Comparison of ENCODE assay signal across 9 cellular contexts in genomic region chr20:62832951-62833391, GRCh38. TPM values are rescaled to one million over a fixed set of nuclear protein-coding genes. Genes with fewer than 3 reads are reported as not detected.
DNase-seq lines count a peak whose midpoint lies in the region; ATAC-seq and TF ChIP-seq lines count a peak whose summit lies in the region.
"Had no signal": no experiment of that assay in that cellular context is flagged by ENCODE, and none has a peak within 500 bp of the region (broad histone marks: within the 10 kb centered on the region; RNA-seq: fewer than 3 reads in every experiment).

No MANE protein-coding gene starts in this region.

- ATAC-seq in GM19043 (IDR thresholded peaks at IDR 0.05; ENCODE audit: low read depth, unreplicated experiment) (peak; percentile 39), HG03025 (IDR thresholded peaks at IDR 0.05; ENCODE audit: low FRiP score, unreplicated experiment) (peak; percentile 34), activated B cell treated with CpG ODN at 0.5 μM for 24 hours (ENCODE audit: low read depth) (peak; percentile 41)

- no peaks in the 10 kb centered on the region for H3K9me3 ChIP-seq in neutrophil

- H3K27ac ChIP-seq in neutrophil: peak overlapping the region; percentile 91

- POLR2A ChIA-PET in activated B cell treated with CpG ODN at 0.5 μM for 24 hours (lab: Charles Lee): interaction anchor here (0.7 to 1.5 kb wide), 6 partner anchors 14 to 182 kb away, joined by 3 to 8 read pairs (median 4); partner anchors contain the start of gene TCFL5

- peak overlapping the region; percentile 84 for H3K4me3 Mint-ChIP-seq in activated B cell treated with CpG ODN at 0.5 μM for 24 hours

- H3K36me3 ChIP-seq in neutrophil: peaks cover 33% of the 10 kb centered on the region

- peaks cover 6% of the 10 kb centered on the region for H3K36me3 Mint-ChIP-seq in activated B cell treated with CpG ODN at 0.5 μM for 24 hours (ENCODE audit: low read depth)

- peaks cover 45 to 50% of the 10 kb centered on the region in 2 experiments for H3K4me1 ChIP-seq in neutrophil (ENCODE audit: control insufficient read depth in 1 of 2, insufficient read depth in 1 of 2, low read depth in 1 of 2, low read length in 1 of 2)

- CTCF ChIA-PET in activated B cell treated with CpG ODN at 0.5 μM for 24 hours (lab: Charles Lee): no interaction called here

- TF ChIP-seq CTCF in activated B cell treated with CpG ODN at 0.5 μM for 24 hours (IDR thresholded peaks at IDR 0.05): no peak
- TF ChIP-seq CTCF in neutrophil (IDR thresholded peaks at IDR 0.05): no peak

- peaks cover 48% of the 10 kb centered on the region for H3K4me1 Mint-ChIP-seq in activated B cell treated with CpG ODN at 0.5 μM for 24 hours

- H3K4me3 ChIP-seq in neutrophil (ENCODE audit: low read depth in 1 of 2, low read length in 1 of 2): peak overlapping the region; percentile 67 to 72

- no peaks in the 10 kb centered on the region for H3K9me3 Mint-ChIP-seq in activated B cell treated with CpG ODN at 0.5 μM for 24 hours

- DNase-seq in activated B cell treated with CpG ODN at 0.5 μM for 24 hours (no peak), cerebellar nuclear complex (lab: John Stamatoyannopoulos, UW) (no peak), AG20443 (ENCODE audit: low spot score) (no peak), NCI-H69 (lab: John Stamatoyannopoulos, UW) (no peak)
- no peak for DNase-seq in activated naive CD4-positive, alpha-beta T cell (lab: John Stamatoyannopoulos, UW)

- intact Hi-C loops in activated B cell treated with CpG ODN at 0.5 μM for 24 hours (cut with micrococcal nuclease): loop anchor here (2.0 kb wide), 1 partner anchor 28 kb away; the partner anchor contains the start of gene TCFL5

- no peaks in the 10 kb centered on the region for H3K27me3 Mint-ChIP-seq in activated B cell treated with CpG ODN at 0.5 μM for 24 hours
- H3K27me3 Mint-ChIP-seq: progenitor cell of endocrine pancreas had no signal

- no peaks in the 10 kb centered on the region for H3K27me3 ChIP-seq in neutrophil

- H3K27ac Mint-ChIP-seq in activated B cell treated with CpG ODN at 0.5 μM for 24 hours: peak overlapping the region; percentile 67
- H3K27ac Mint-ChIP-seq: progenitor cell of endocrine pancreas had no signal

RNA-seq across cellular contexts. Expression of gene COL9A3, which starts 16.1 kb away (rescaled TPM):
- 33.2 and 37.6 TPM in 2 replicates for total RNA-seq in activated B cell treated with CpG ODN at 0.5 μM for 24 hours

RNA-seq across cellular contexts. Expression of gene OGFR, which starts 28.3 kb away (rescaled TPM):
- 74.6 and 78.9 TPM in 2 replicates for total RNA-seq in activated B cell treated with CpG ODN at 0.5 μM for 24 hours

RNA-seq across cellular contexts. Expression of gene TCFL5, which starts 28.7 kb away (rescaled TPM):
- total RNA-seq in activated B cell treated with CpG ODN at 0.5 μM for 24 hours: 54.5 and 55.6 TPM in 2 replicates

RNA-seq across cellular contexts. Expression of gene MRGBP, which starts 36.7 kb away (rescaled TPM):
- 9.8 and 10.7 TPM in 2 replicates for total RNA-seq in activated B cell treated with CpG ODN at 0.5 μM for 24 hours
